8 cellular contexts compared by ENCODE assay signal in the genomic region with DNA sequence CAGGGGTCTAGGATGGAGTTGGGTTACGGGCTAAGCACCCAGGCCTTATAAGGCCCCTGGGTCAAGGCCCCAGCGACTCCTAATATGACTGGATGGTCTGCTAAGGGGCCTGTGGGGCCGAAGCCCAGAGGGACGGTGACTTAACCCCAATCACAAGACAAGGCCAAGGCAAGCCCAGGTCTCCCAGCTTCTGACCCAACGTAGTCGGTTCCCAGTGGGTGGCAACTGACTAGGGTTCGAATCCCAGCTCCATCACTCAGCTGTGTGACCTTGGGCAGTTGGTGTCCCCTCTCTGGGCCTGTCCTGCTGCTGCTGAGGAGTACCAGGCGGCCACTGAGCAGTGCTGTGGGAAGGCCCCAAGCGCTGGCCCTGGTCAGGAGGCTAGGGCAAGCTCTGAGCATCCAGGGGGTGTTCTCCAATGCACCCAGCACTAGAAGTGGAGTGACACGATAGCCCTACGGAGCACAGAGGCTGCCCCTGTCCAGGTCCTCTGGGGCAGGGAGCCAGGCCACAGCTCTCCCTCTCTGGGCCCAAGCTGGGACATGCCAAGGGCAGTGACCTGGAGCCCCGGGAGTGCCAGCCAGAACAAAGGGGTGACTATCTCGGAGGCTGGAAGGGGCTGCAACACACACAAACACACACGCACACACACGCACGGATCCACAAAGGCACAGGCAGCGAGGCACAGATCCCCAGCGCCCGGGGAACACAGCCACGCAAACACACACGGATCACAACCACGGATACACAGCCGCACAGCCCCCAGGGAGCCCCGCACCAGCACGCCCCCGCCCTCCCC. TPM values are rescaled to one million over a fixed set of nuclear protein-coding genes. Genes with fewer than 3 reads are reported as not detected.
A peak's percentile ranks its signal among the peaks of the same experiment; 100 is the strongest.
DNase-seq lines count a peak whose midpoint lies in the region; FAIRE-seq and TF ChIP-seq lines count a peak whose summit lies in the region.

No MANE protein-coding gene starts in this region.

- no peaks in the 10 kb centered on the region for H4K20me1 ChIP-seq in H9 (ENCODE audit: control insufficient read depth, insufficient read depth, insufficient read length)
- H4K20me1 ChIP-seq in astrocyte (ENCODE audit: insufficient read depth, low read length), result peaks cover 18% of the 10 kb centered on the region

- DNase-seq in H9, result no peak
- no peak for DNase-seq in astrocyte (ENCODE audit: low read depth)
- no peak for DNase-seq in effector memory CD4-positive, alpha-beta T cell
- no peak for DNase-seq in activated CD8-positive, alpha-beta memory T cell treated with anti-CD3 and anti-CD28 coated beads for 24 hours
- DNase-seq in activated gamma-delta T cell (lab: John Stamatoyannopoulos, UW), result no peak
- DNase-seq in germinal center (ENCODE audit: low spot score), result no peak

- H4K5ac ChIP-seq in H9 (ENCODE audit: insufficient read length, low read depth, low read length), result no peak overlapping the region

- H4K91ac ChIP-seq in H9 (ENCODE audit: insufficient read length, low read depth, low read length), result no peak overlapping the region

- H3K56ac ChIP-seq in H9 (ENCODE audit: insufficient read length, low read depth, low read length), result no peak overlapping the region

- no peak overlapping the region for H3K4ac ChIP-seq in H9 (ENCODE audit: low read depth, low read length)

- no peak overlapping the region for H3K18ac ChIP-seq in H9 (ENCODE audit: insufficient read length, low read depth, low read length)

- no peaks in the 10 kb centered on the region for H3K36me3 ChIP-seq in astrocyte (ENCODE audit: insufficient read depth, low read length)
- no peaks in the 10 kb centered on the region for H3K36me3 ChIP-seq in iPS-18a (ENCODE audit: control insufficient read depth, low read depth, low read length)
- no peaks in the 10 kb centered on the region for H3K36me3 ChIP-seq in effector memory CD4-positive, alpha-beta T cell (ENCODE audit: control insufficient read depth, insufficient read depth, low read length)

- H2BK12ac ChIP-seq in H9 (ENCODE audit: insufficient read length, low read depth, low read length), result no peak overlapping the region

- H3K27me3 Mint-ChIP-seq in H9 (ENCODE audit: low read depth) (no peaks in the 10 kb centered on the region; the same call in 1 of the 2 replicates), astrocyte (ENCODE audit: low read depth, unreplicated experiment) (no peaks in the 10 kb centered on the region)

- H3K27ac ChIP-seq in H9 (ENCODE audit: insufficient read length, low read depth, low read length), result no peak overlapping the region
- no peak overlapping the region for H3K27ac ChIP-seq in astrocyte (ENCODE audit: low read depth, low read length)
- H3K27ac ChIP-seq in iPS-18a (ENCODE audit: low read length), result no peak overlapping the region
- H3K27ac ChIP-seq in skin epidermis, result peak overlapping the region in 20 of 21 experiments; percentile 41 to 90 (median 81)
- H3K27ac ChIP-seq in effector memory CD4-positive, alpha-beta T cell (ENCODE audit: insufficient read depth, low read length, poor library complexity, severe bottlenecking), result no peak overlapping the region

- no peak overlapping the region for H2AK5ac ChIP-seq in H9 (ENCODE audit: insufficient read length, low read length)

- H3K23me2 ChIP-seq in H9 (ENCODE audit: insufficient read length, low read depth, low read length, poor library complexity, severe bottlenecking), result peaks cover 12% of the 10 kb centered on the region

- H2BK20ac ChIP-seq in H9 (ENCODE audit: low read depth, low read length, poor library complexity, severe bottlenecking), result no peak overlapping the region

- H3K4me3 Mint-ChIP-seq in H9 (peak overlapping the region; percentile 77 to 89), astrocyte (ENCODE audit: unreplicated experiment) (peak overlapping the region; percentile 83)

- H3K23ac ChIP-seq in H9 (ENCODE audit: insufficient read length, low read depth, low read length), result no peak overlapping the region

- H3K14ac ChIP-seq in H9 (ENCODE audit: insufficient read depth, low read length), result peak overlapping the region; percentile 58; the same call in 1 of the 2 replicates

- no peak overlapping the region for H3K27ac Mint-ChIP-seq in H9
- no peak overlapping the region for H3K27ac Mint-ChIP-seq in astrocyte (ENCODE audit: unreplicated experiment)

- H4K8ac ChIP-seq in H9 (replicated peaks; ENCODE audit: insufficient read length, low read depth, low read length), result no peak overlapping the region

- H3K4me1 Mint-ChIP-seq in H9 (peaks cover 2 to 17% of the 10 kb centered on the region in 2 experiments; a peak in 3 of 4 replicates), astrocyte (ENCODE audit: low read depth, unreplicated experiment) (peaks cover 11% of the 10 kb centered on the region)

- H3T11ph ChIP-seq in H9 (ENCODE audit: low read length), result no peak overlapping the region

- H2BK15ac ChIP-seq in H9 (ENCODE audit: low read depth, low read length), result no peak overlapping the region

- H2BK120ac ChIP-seq in H9 (ENCODE audit: low read depth, low read length, poor library complexity, severe bottlenecking), result no peak overlapping the region

- FAIRE-seq in astrocyte (lab: Jason Lieb, UNC), result no peak

- H3K4me3 ChIP-seq in astrocyte (ENCODE audit: insufficient read depth, low read depth, low read length) (peak overlapping the region; percentile 66), iPS-18a (ENCODE audit: low read length) (peak overlapping the region; percentile 72), skin epidermis (peak overlapping the region; percentile 34 to 60 (median 42))
- no peak overlapping the region for H3K4me3 ChIP-seq in effector memory CD4-positive, alpha-beta T cell (ENCODE audit: insufficient read depth, low read depth, low read length, poor library complexity, severe bottlenecking)

- TF ChIP-seq CTCF in H9 (conservative IDR thresholded peaks at IDR 0.05) (no peak), astrocyte (IDR thresholded peaks at IDR 0.05; ENCODE audit: insufficient read depth, low read depth, low read length) (no peak)

- H3K9me3 ChIP-seq in H9 (ENCODE audit: control insufficient read depth, low read depth, low read length), result no peaks in the 10 kb centered on the region
- no peaks in the 10 kb centered on the region for H3K9me3 ChIP-seq in astrocyte (ENCODE audit: insufficient read depth, low read depth, low read length)
- no peaks in the 10 kb centered on the region for H3K9me3 ChIP-seq in iPS-18a (ENCODE audit: control insufficient read depth, low read depth, low read length)
- no peaks in the 10 kb centered on the region for H3K9me3 ChIP-seq in effector memory CD4-positive, alpha-beta T cell (ENCODE audit: control insufficient read depth, low read length)

- no peaks in the 10 kb centered on the region for H3K9me3 Mint-ChIP-seq in H9
- H3K9me3 Mint-ChIP-seq in astrocyte (ENCODE audit: unreplicated experiment), result no peaks in the 10 kb centered on the region

- H3K9ac ChIP-seq in H9 (ENCODE audit: extremely low read depth, insufficient read length, low read length) (no peak overlapping the region), astrocyte (ENCODE audit: low read length) (peak overlapping the region; percentile 77), iPS-18a (ENCODE audit: low read length) (peak overlapping the region; percentile 12)

- H2BK5ac ChIP-seq in H9 (ENCODE audit: insufficient read length, low read length), result no peak overlapping the region

- H3K27me3 ChIP-seq in H9 (ENCODE audit: insufficient read depth, low read length), result no peaks in the 10 kb centered on the region
- no peaks in the 10 kb centered on the region for H3K27me3 ChIP-seq in astrocyte (ENCODE audit: insufficient read depth, low read length)
- H3K27me3 ChIP-seq in iPS-18a (ENCODE audit: control insufficient read depth, insufficient read depth, low read length), result peaks cover 5% of the 10 kb centered on the region
- H3K27me3 ChIP-seq in effector memory CD4-positive, alpha-beta T cell (replicated peaks; ENCODE audit: control insufficient read depth, insufficient read depth, low read length, poor library complexity, severe bottlenecking), result no peaks in the 10 kb centered on the region

- H3K36me3 Mint-ChIP-seq in H9 (ENCODE audit: insufficient read depth in 1 of 3, low read depth in 3 of 3) (peaks cover 0 to under 1% (median 0%) of the 10 kb centered on the region in 3 experiments; a peak in 2 of 7 replicates), astrocyte (ENCODE audit: low read depth, unreplicated experiment) (peaks cover 4% of the 10 kb centered on the region)

- no peak overlapping the region for H2AFZ ChIP-seq in H9 (ENCODE audit: low read length)
- H2AFZ ChIP-seq in astrocyte (ENCODE audit: low read depth, low read length), result peak overlapping the region; percentile 77

- H3K79me1 ChIP-seq in H9 (ENCODE audit: insufficient read depth, low read depth, low read length, poor library complexity, severe bottlenecking), result no peaks in the 10 kb centered on the region

- H3K4me2 ChIP-seq in H9 (ENCODE audit: insufficient read depth, insufficient read length, low read length) (peak overlapping the region; percentile 91), astrocyte (ENCODE audit: low read length) (peak overlapping the region; percentile 94)

- H3K4me1 ChIP-seq in H9 (ENCODE audit: insufficient read depth, low read length) (no peaks in the 10 kb centered on the region), astrocyte (ENCODE audit: insufficient read depth, low read length) (peaks cover 40% of the 10 kb centered on the region), iPS-18a (ENCODE audit: control insufficient read depth, low read depth, low read length) (no peaks in the 10 kb centered on the region)
- peaks cover 6% of the 10 kb centered on the region for H3K4me1 ChIP-seq in effector memory CD4-positive, alpha-beta T cell (ENCODE audit: control insufficient read depth, insufficient read depth, low read length, poor library complexity, severe bottlenecking)

- WGBS in H9 (ENCODE audit: extremely low coverage, insufficient read length, low lambda C conversion rate), result no CpG with 5 or more reads among the region's 26 CpGs

- no peaks in the 10 kb centered on the region for H3K79me2 ChIP-seq in H9 (ENCODE audit: insufficient read depth, low read length)
- H3K79me2 ChIP-seq in astrocyte (ENCODE audit: insufficient read depth, low read length), result peaks cover 20% of the 10 kb centered on the region

RNA-seq across cellular contexts. Expression of gene AK1, which starts 0.5 kb away (rescaled TPM):
- total RNA-seq in H9 (2021) (31.6 and 41.9 TPM in 2 replicates), astrocyte (78.0 and 79.5 TPM in 2 replicates)

RNA-seq across cellular contexts. Expression of gene ST6GALNAC6, which starts 22.4 kb away (rescaled TPM):
- total RNA-seq in H9 (2021) (29.8 and 30.2 TPM in 2 replicates), astrocyte (30.4 and 37.5 TPM in 2 replicates)

RNA-seq across cellular contexts. Expression of gene ENG, which starts 22.5 kb away (rescaled TPM):
- total RNA-seq in H9 (2021) (1.8 and 2.1 TPM in 2 replicates), astrocyte (1.2 and 1.5 TPM in 2 replicates)

RNA-seq across cellular contexts. Expression of gene ST6GALNAC4, which starts 39.9 kb away (rescaled TPM):
- total RNA-seq in H9 (2021) (15.4 and 16.5 TPM in 2 replicates), astrocyte (14.5 and 21.7 TPM in 2 replicates)

RNA-seq across cellular contexts. Expression of gene PIP5KL1, which starts 53.6 kb away (rescaled TPM):
- total RNA-seq in H9 (2021), result 9.0 and 11.6 TPM in 2 replicates
- 4.6 and 4.9 TPM in 2 replicates for total RNA-seq in astrocyte

Comparison
In these comparisons a context has a peak if more than half of its experiments do, and no peak if none do; other contexts are left out.
1. H3K27ac ChIP-seq: peak in skin epidermis (20 of 21); none in H9 (single experiment), astrocyte (single experiment), iPS-18a (single experiment) and effector memory CD4-positive, alpha-beta T cell (single experiment).